In the genomic region with DNA sequence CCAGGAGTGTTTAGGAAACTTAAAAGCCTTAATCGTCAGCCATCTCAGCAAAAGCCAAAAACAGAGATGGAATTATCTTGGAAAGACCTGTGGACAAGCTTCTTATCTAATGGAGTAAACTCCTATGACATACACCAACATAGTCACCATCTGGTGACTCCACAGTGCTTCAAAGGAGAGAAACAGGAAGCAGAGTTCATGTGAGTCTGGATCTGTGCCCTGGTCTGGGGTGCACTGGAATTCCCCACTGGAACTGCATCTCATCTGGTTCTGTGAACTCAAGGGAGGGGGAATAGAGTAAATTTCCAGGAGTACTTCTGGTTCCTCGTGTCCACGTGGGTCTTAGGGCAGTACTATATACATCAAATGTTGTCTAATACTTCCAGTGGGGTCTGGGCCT, we compare ENCODE assay signal across 19 cellular contexts. TPM values are rescaled to one million over a fixed set of nuclear protein-coding genes. Genes with fewer than 3 reads are reported as not detected.
DNase-seq lines count a peak whose midpoint lies in the region; ATAC-seq, FAIRE-seq and TF ChIP-seq lines count a peak whose summit lies in the region.
"Had no signal": no experiment of that assay in that cellular context is flagged by ENCODE, and none has a peak within 500 bp of the region (broad histone marks: within the 10 kb centered on the region; RNA-seq: fewer than 3 reads in every experiment).

No MANE protein-coding gene starts in this region.

- H3K4me1 ChIP-seq in mammary epithelial cell (ENCODE audit: insufficient read depth, low read length), result no peaks in the 10 kb centered on the region

- DNase-seq in mammary epithelial cell (peak; percentile 1), lung microvascular endothelial cell (ENCODE audit: low read depth in 2 of 2) (peak; percentile 90 to 99), NCI-H2227 (lab: John Stamatoyannopoulos, UW; ENCODE audit: unreplicated experiment) (no peak), NCI-H1694 (lab: John Stamatoyannopoulos, UW) (no peak), H54 (ENCODE audit: insufficient read length, low spot score) (no peak)
- DNase-seq: activated CD4-positive, alpha-beta T cell treated with anti-CD3 and anti-CD28 coated beads for 48 hours; activated naive CD8-positive, alpha-beta T cell treated with anti-CD3 and anti-CD28 coated beads for 36 hours; CD4-positive, CD25-positive, alpha-beta regulatory T cell; NCI-H1436; NCI-H510A treated with DMSO at 0.1 percent for 48 hours; right cardiac atrium; stimulated activated CD4-positive, alpha-beta T cell treated with anti-CD3 and anti-CD28 coated beads, Interleukin-4, amount 100 ng/mL, for 1 hour had no signal

- no peaks in the 10 kb centered on the region for H3K27me3 ChIP-seq in mammary epithelial cell (ENCODE audit: insufficient read depth, low read length)

- TF ChIP-seq POLR2A in H54 (IDR thresholded peaks at IDR 0.05; ENCODE audit: low read depth, low read length), result no peak

- no peaks in the 10 kb centered on the region for H4K20me1 ChIP-seq in mammary epithelial cell (ENCODE audit: insufficient read depth, low read length)

- H3K27ac ChIP-seq in mammary epithelial cell (ENCODE audit: insufficient read depth, low read depth, low read length), result no peak overlapping the region
- H3K27ac ChIP-seq: epithelial cell of prostate, KMS-11 had no signal

- FAIRE-seq in H54 (lab: Jason Lieb, UNC), result no peak
- FAIRE-seq: RCC 7860 had no signal

- in situ Hi-C loops in mammary epithelial cell (cut with MboI; ENCODE audit: low sequenced_read_pairs in 2 of 2), result no loop called here

- no peak for TF ChIP-seq CTCF in mammary epithelial cell (conservative IDR thresholded peaks at IDR 0.05 in 1 of 2, IDR thresholded peaks at IDR 0.05 in 1 of 2; ENCODE audit: extremely low read depth in 1 of 2, insufficient read depth in 1 of 2, low read depth in 1 of 2, low read length in 2 of 2)

- no peaks in the 10 kb centered on the region for H3K9me3 ChIP-seq in mammary epithelial cell (replicated peaks; ENCODE audit: insufficient read depth, low read length)

- no peaks in the 10 kb centered on the region for H3K79me2 ChIP-seq in mammary epithelial cell (ENCODE audit: insufficient read depth, low read length)

- H3K9ac ChIP-seq in mammary epithelial cell (ENCODE audit: insufficient read depth, low read length), result no peak overlapping the region
- H3K9ac ChIP-seq: KMS-11 had no signal

- no peak overlapping the region for H2AFZ ChIP-seq in mammary epithelial cell (ENCODE audit: low read depth, low read length)

- dilution Hi-C loops in mammary epithelial cell (cut with HindIII; ENCODE audit: low sequenced_read_pairs), result no loop called here

- intact Hi-C loops in mammary epithelial cell (cut with micrococcal nuclease), result no loop called here

- WGBS in mammary epithelial cell (ENCODE audit: low coverage, missing lambda C conversion rate), result 14% methylated on average over 3 of the region's 3 CpGs

- H3K4me2 ChIP-seq in mammary epithelial cell (ENCODE audit: insufficient read depth, low read depth, low read length), result no peak overlapping the region
- H3K4me2 ChIP-seq: KMS-11 had no signal

- no peaks in the 10 kb centered on the region for H3K36me3 ChIP-seq in mammary epithelial cell (ENCODE audit: insufficient read depth, low read length)

- H3K4me3 ChIP-seq in mammary epithelial cell (replicated peaks in 1 of 3; ENCODE audit: insufficient read depth in 1 of 3, low read depth in 2 of 3, low read length in 3 of 3), result no peak overlapping the region

- CTCF ChIA-PET in mammary epithelial cell (lab: Charles Lee; ENCODE audit: low non-redundant PET), result no interaction called here

- BruUV-seq in mammary epithelial cell (replicated peaks; lab: Mats Ljungman, UMichigan), result no TSS peak

- ATAC-seq in GM18868 (IDR thresholded peaks at IDR 0.05; ENCODE audit: unreplicated experiment) (peak; percentile 59), HG03378 (IDR thresholded peaks at IDR 0.05; ENCODE audit: unreplicated experiment) (peak; percentile 61), HG03432 (IDR thresholded peaks at IDR 0.05; ENCODE audit: unreplicated experiment) (no peak)

RNA-seq across cellular contexts. Expression of a gene that starts 36.3 kb away (rescaled TPM):
- total RNA-seq in mammary epithelial cell (not detected), lung microvascular endothelial cell (1.5 and 2.2 TPM in 2 replicates)
- polyA plus RNA-seq in mammary epithelial cell, result not detected
- not detected for polyA minus RNA-seq in mammary epithelial cell
- total RNA-seq: activated naive CD8-positive, alpha-beta T cell treated with anti-CD3 and anti-CD28 coated beads for 36 hours; CD4-positive, CD25-positive, alpha-beta regulatory T cell; chondrocyte had no signal
- polyA plus RNA-seq: CD4-positive, CD25-positive, alpha-beta regulatory T cell had no signal

Comparison
In these comparisons a context has a peak if more than half of its experiments do, and no peak if none do; other contexts are left out.
1. DNase-seq: peak in mammary epithelial cell (single experiment) and lung microvascular endothelial cell (2 of 2); none in NCI-H2227 (single experiment), NCI-H1694 (single experiment) and H54 (single experiment).